24 cellular contexts compared by ENCODE assay signal in genomic region chr3:120341658-120342346, GRCh38. TPM values are rescaled to one million over a fixed set of nuclear protein-coding genes. Genes with fewer than 3 reads are reported as not detected.
"Had no signal": no experiment of that assay in that cellular context is flagged by ENCODE, and none has a peak within 500 bp of the region (broad histone marks: within the 10 kb centered on the region; RNA-seq: fewer than 3 reads in every experiment).

No MANE protein-coding gene starts in this region.

- H3K36me3 ChIP-seq: thyroid gland had no signal

- H3K27me3 ChIP-seq: left lung, thyroid gland had no signal

- H3K27ac ChIP-seq: left lung, thyroid gland, WERI-Rb-1 had no signal

- H3K27me3 Mint-ChIP-seq: activated naive CD8-positive, alpha-beta T cell treated with anti-CD3 and anti-CD28 coated beads, Interleukin-2, amount 50 U/mL, for 24 hours; naive thymus-derived CD8-positive, alpha-beta T cell; progenitor cell of endocrine pancreas; stimulated activated naive CD8-positive, alpha-beta T cell treated with anti-CD3 and anti-CD28 coated beads, Interleukin-15, Interleukin-2, amounts not matched to agents 100 ng/mL and 50 ng/mL, for 24 hours; T-cell had no signal

- FAIRE-seq: endothelial cell of umbilical vein had no signal

- DNase-seq: activated CD4-positive, alpha-beta T cell treated with anti-CD3 and anti-CD28 coated beads for 1 hour; activated CD4-positive, alpha-beta T cell treated with anti-CD3 and anti-CD28 coated beads, Interleukin-2, amount 50 U/mL, for 1 hour; activated CD8-positive, alpha-beta T cell treated with anti-CD3 and anti-CD28 coated beads, Interleukin-2, amount 10 ng/mL, durations not matched to agents 7 days and 5 days; activated gamma-delta T cell; activated naive CD4-positive, alpha-beta T cell treated with anti-CD3 and anti-CD28 coated beads, Interleukin-2, amount 50 U/mL, for 16 hours; activated naive CD8-positive, alpha-beta T cell treated with anti-CD3 and anti-CD28 coated beads, Interleukin-2, amount 50 U/mL, for 24 hours; cerebellar nuclear complex; cortex of kidney; effector CD8-positive, alpha-beta T cell; foreskin melanocyte; hypothalamus; naive thymus-derived CD8-positive, alpha-beta T cell; stimulated activated CD4-positive, alpha-beta T cell treated with anti-CD3 and anti-CD28 coated beads, Interleukin-4, amount 100 ng/mL, for 4 hours; substantia nigra; T-cell; thyroid gland; WERI-Rb-1 had no signal

- H3K4me3 Mint-ChIP-seq: activated CD8-positive, alpha-beta T cell treated with anti-CD3 and anti-CD28 coated beads, Interleukin-2, amount 10 ng/mL, durations not matched to agents 7 days and 5 days; activated naive CD8-positive, alpha-beta T cell treated with anti-CD3 and anti-CD28 coated beads, Interleukin-2, amount 50 U/mL, for 24 hours; activated T-helper 1 cell treated with anti-CD3 and anti-CD28 coated beads, Interleukin-12 subunit alpha, Interleukin-12 subunit beta, Interleukin-2, Interleukin-4 antibody, amounts not matched to agents 30 ng/mL and 10 ng/mL and 1 ng/mL, durations not matched to agents 14 hours and 24 hours and 36 hours; naive thymus-derived CD8-positive, alpha-beta T cell; stimulated activated naive CD8-positive, alpha-beta T cell treated with anti-CD3 and anti-CD28 coated beads, Interleukin-15, Interleukin-2, amounts not matched to agents 100 ng/mL and 50 ng/mL, for 24 hours; T-cell; T-helper 2 cell treated with Interferon-gamma antibody and Interleukin-4, amounts not matched to agents 5 μg/mL and 100 μg/mL, for 36 hours had no signal

- H3K4me1 ChIP-seq: thyroid gland had no signal

- H3K27ac Mint-ChIP-seq: activated CD8-positive, alpha-beta T cell treated with anti-CD3 and anti-CD28 coated beads, Interleukin-2, amount 10 ng/mL, durations not matched to agents 7 days and 5 days; activated naive CD8-positive, alpha-beta T cell treated with anti-CD3 and anti-CD28 coated beads, Interleukin-2, amount 50 U/mL, for 24 hours; activated T-helper 1 cell treated with anti-CD3 and anti-CD28 coated beads, Interleukin-12 subunit alpha, Interleukin-12 subunit beta, Interleukin-2, Interleukin-4 antibody, amounts not matched to agents 30 ng/mL and 10 ng/mL and 1 ng/mL, durations not matched to agents 14 hours and 24 hours and 36 hours; progenitor cell of endocrine pancreas; stimulated activated naive CD8-positive, alpha-beta T cell treated with anti-CD3 and anti-CD28 coated beads, Interleukin-15, Interleukin-2, amounts not matched to agents 100 ng/mL and 50 ng/mL, for 24 hours; T-helper 2 cell treated with Interferon-gamma antibody and Interleukin-4, amounts not matched to agents 5 μg/mL and 100 μg/mL, for 36 hours had no signal

- H3K4me3 ChIP-seq: left lung, lung, thyroid gland had no signal

- H3K9me3 ChIP-seq: thyroid gland had no signal

RNA-seq across cellular contexts. Expression of gene GPR156, which starts 56.8 kb away (rescaled TPM):
- total RNA-seq: activated CD8-positive, alpha-beta T cell treated with anti-CD3 and anti-CD28 coated beads, Interleukin-2, amount 10 ng/mL, durations not matched to agents 7 days and 5 days; naive thymus-derived CD8-positive, alpha-beta T cell; thyroid gland had no signal
- polyA plus RNA-seq: naive thymus-derived CD8-positive, alpha-beta T cell had no signal
